8 cellular contexts compared by ENCODE assay signal in the genomic region with DNA sequence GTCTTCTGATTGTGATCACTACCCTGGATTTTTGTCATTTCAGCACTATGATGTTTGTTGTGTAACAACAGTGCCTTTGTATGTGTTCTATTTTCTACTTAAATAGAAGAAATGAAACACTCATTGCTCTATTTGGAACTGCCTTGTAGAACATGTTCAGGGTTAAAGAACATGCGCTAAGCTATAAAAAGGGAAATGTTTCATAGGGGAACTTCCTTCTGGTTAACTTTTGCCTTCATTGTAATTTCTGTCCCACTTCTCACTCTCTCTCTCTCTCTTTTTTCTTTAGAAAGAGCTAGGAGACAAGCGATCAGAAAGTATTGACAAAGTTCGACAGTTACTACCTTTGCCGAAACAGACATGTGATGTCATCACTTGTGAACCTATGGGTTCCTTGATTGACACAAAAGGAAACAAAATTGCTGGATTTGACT.
DNase-seq lines count a peak whose midpoint lies in the region; ATAC-seq lines count a peak whose summit lies in the region.

A gene (minus strand): TSS at position 13 of the 434 bp plus-strand sequence. CDS start 45,908 bp downstream, outside the sequence.

- peak within 1 kb of the TSS; percentile 65 for H3K27ac Mint-ChIP-seq in dendritic cell treated with granulocyte-macrophage colony-stimulating factor and Interleukin-4, amounts not matched to agents 40 ng/mL and 50 ng/mL, for 4 days
- peak within 1 kb of the TSS; percentile 65 for H3K27ac Mint-ChIP-seq in stimulated activated naive B cell treated with anti-CD40 and anti-IgM and Interleukin-4, amounts not matched to agents 10 μg/mL and 1 μg/mL and 100 μg/mL, for 72 hours

- intact Hi-C loops in dendritic cell treated with granulocyte-macrophage colony-stimulating factor and Interleukin-4, amounts not matched to agents 40 ng/mL and 50 ng/mL, for 4 days (cut with micrococcal nuclease), result loop anchor here (5.0 kb wide), 1 partner anchor 37 kb away; no protein-coding TSS in a partner anchor

- H3K36me3 Mint-ChIP-seq in dendritic cell treated with granulocyte-macrophage colony-stimulating factor and Interleukin-4, amounts not matched to agents 40 ng/mL and 50 ng/mL, for 4 days (ENCODE audit: low read depth), result no peaks in the 10 kb centered on the region
- peaks cover 8 to 14% of the 10 kb centered on the region in 2 donors for H3K36me3 Mint-ChIP-seq in stimulated activated naive B cell treated with anti-CD40 and anti-IgM and Interleukin-4, amounts not matched to agents 10 μg/mL and 1 μg/mL and 100 μg/mL, for 72 hours

- peaks cover 60% of the 10 kb centered on the region for H3K4me1 Mint-ChIP-seq in dendritic cell treated with granulocyte-macrophage colony-stimulating factor and Interleukin-4, amounts not matched to agents 40 ng/mL and 50 ng/mL, for 4 days (ENCODE audit: low read depth)
- peaks cover 37 to 63% of the 10 kb centered on the region in 2 donors for H3K4me1 Mint-ChIP-seq in stimulated activated naive B cell treated with anti-CD40 and anti-IgM and Interleukin-4, amounts not matched to agents 10 μg/mL and 1 μg/mL and 100 μg/mL, for 72 hours

- H3K9me3 Mint-ChIP-seq in dendritic cell treated with granulocyte-macrophage colony-stimulating factor and Interleukin-4, amounts not matched to agents 40 ng/mL and 50 ng/mL, for 4 days, result no peaks in the 10 kb centered on the region
- peaks cover 0 to 2% of the 10 kb centered on the region in 2 donors for H3K9me3 Mint-ChIP-seq in stimulated activated naive B cell treated with anti-CD40 and anti-IgM and Interleukin-4, amounts not matched to agents 10 μg/mL and 1 μg/mL and 100 μg/mL, for 72 hours

- H3K27me3 Mint-ChIP-seq in dendritic cell treated with granulocyte-macrophage colony-stimulating factor and Interleukin-4, amounts not matched to agents 40 ng/mL and 50 ng/mL, for 4 days, result no peaks in the 10 kb centered on the region
- no peaks in the 10 kb centered on the region for H3K27me3 Mint-ChIP-seq in stimulated activated naive B cell treated with anti-CD40 and anti-IgM and Interleukin-4, amounts not matched to agents 10 μg/mL and 1 μg/mL and 100 μg/mL, for 72 hours

- no peak for DNase-seq in stimulated activated naive B cell treated with anti-CD40 and anti-IgM and Interleukin-4, amounts not matched to agents 10 μg/mL and 1 μg/mL and 100 μg/mL, for 72 hours
- DNase-seq in NCI-H446 (lab: John Stamatoyannopoulos, UW) (no peak), NCI-H2107 (lab: John Stamatoyannopoulos, UW) (no peak)
- DNase-seq in stimulated activated CD4-positive, alpha-beta T cell treated with anti-CD3 and anti-CD28 coated beads, Interleukin-1b, Interleukin-23, amount 100 ng/mL, for 48 hours, result no peak
- DNase-seq in stimulated activated CD4-positive, alpha-beta T cell treated with anti-CD3 and anti-CD28 coated beads, Interleukin-2, amount 100 ng/mL, for 24 hours, result no peak

- ATAC-seq in GM19035 (IDR thresholded peaks at IDR 0.05; ENCODE audit: unreplicated experiment), result peak; percentile 40
- peak; percentile 48 for ATAC-seq in HG03103 (IDR thresholded peaks at IDR 0.05; ENCODE audit: low read depth, unreplicated experiment)
- ATAC-seq in stimulated activated naive B cell treated with anti-CD40 and anti-IgM and Interleukin-4, amounts not matched to agents 10 μg/mL and 1 μg/mL and 100 μg/mL, for 72 hours (replicated peaks), result peak; percentile 79 to 80

- peak within 1 kb of the TSS; percentile 65 for H3K4me3 Mint-ChIP-seq in dendritic cell treated with granulocyte-macrophage colony-stimulating factor and Interleukin-4, amounts not matched to agents 40 ng/mL and 50 ng/mL, for 4 days
- peak within 1 kb of the TSS; percentile 71 to 79 for H3K4me3 Mint-ChIP-seq in stimulated activated naive B cell treated with anti-CD40 and anti-IgM and Interleukin-4, amounts not matched to agents 10 μg/mL and 1 μg/mL and 100 μg/mL, for 72 hours
